Comparison of ENCODE assay signal across 8 cellular contexts in the genomic region with DNA sequence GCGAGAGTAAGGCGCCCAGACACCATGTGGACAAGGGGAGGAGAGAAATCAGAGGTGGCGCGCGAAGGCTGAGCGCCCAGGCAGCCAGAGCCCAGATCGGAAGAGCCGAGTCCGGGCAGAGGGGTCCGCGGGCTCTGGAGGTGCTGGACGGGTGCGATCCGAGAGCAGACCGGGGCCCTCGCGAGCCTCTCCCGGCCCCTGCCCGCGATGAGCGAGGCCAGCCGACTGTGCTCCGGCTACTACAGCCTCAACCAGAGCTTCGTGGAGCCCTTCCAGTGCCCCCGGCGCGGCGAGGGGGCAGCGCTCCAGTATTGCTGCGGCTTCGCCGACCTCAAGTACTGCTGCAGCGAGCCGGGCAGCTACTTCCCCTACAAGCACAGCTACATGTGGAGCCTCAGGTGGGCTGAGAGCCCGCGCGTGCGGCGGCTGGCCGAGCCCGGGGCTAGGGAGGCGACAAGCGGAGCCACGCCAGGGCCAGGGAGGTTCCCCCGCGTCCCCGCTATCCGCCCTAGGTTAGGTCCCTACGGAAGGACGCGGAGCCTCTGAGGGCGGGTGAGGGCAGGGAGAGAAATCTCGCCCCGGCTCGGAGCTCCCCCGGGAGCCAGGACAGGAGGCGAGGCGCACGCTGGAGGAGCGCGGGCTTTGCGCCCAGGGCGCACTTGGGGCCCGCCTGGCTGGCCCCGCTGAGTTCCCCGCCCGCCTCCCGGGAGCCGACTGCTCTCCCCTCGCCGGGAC. TPM values are rescaled to one million over a fixed set of nuclear protein-coding genes. Genes with fewer than 3 reads are reported as not detected.
DNase-seq lines count a peak whose midpoint lies in the region; ATAC-seq and TF ChIP-seq lines count a peak whose summit lies in the region.

A gene (plus strand): TSS at position 87 of the 735 bp plus-strand sequence. CDS start 121 bp downstream, at position 208.

- peak within 1 kb of the TSS; percentile 83 for H3K4me2 ChIP-seq in skeletal muscle satellite cell (ENCODE audit: low read length)

- POLR2A ChIA-PET in BJ (lab: Charles Lee) (no interaction called here), HEK293 (lab: Yijun Ruan, JAX) (interaction anchor here (0.6 to 0.8 kb wide), 2 partner anchors 16 to 418 kb away, joined by 3 read pairs; no protein-coding TSS in a partner anchor)

- no peak within 1 kb of the TSS for H3K9ac ChIP-seq in skeletal muscle satellite cell (ENCODE audit: low read depth, low read length)

- DNase-seq in BJ (ENCODE audit: low read depth) (no peak), WERI-Rb-1 (peak; percentile 68), glomerular visceral epithelial cell (ENCODE audit: extremely low spot score) (peak; percentile 40), AML-193 (lab: John Stamatoyannopoulos, UW) (no peak), NCI-H1436 treated with DMSO at 0.1 percent for 48 hours (lab: John Stamatoyannopoulos, UW) (no peak)

- H3K27me3 ChIP-seq in BJ (ENCODE audit: control insufficient read depth, insufficient read depth, low read length) (peaks cover 25% of the 10 kb centered on the region), WERI-Rb-1 (ENCODE audit: insufficient read depth, low read depth, severe bottlenecking) (no peaks in the 10 kb centered on the region), skeletal muscle satellite cell (ENCODE audit: control insufficient read depth, insufficient read depth, low read length) (peaks cover 72% of the 10 kb centered on the region)

- H3K4me3 ChIP-seq in BJ (ENCODE audit: low read depth, low read length) (peak within 1 kb of the TSS; percentile 10), HEK293 (ENCODE audit: low read depth, low read length) (peak within 1 kb of the TSS; percentile 33), WERI-Rb-1 (ENCODE audit: low read depth, low read length) (peak within 1 kb of the TSS; percentile 55), skeletal muscle satellite cell (ENCODE audit: low read length) (peak within 1 kb of the TSS; percentile 58)

- H3K36me3 ChIP-seq in BJ (ENCODE audit: control insufficient read depth, insufficient read depth, low read length) (no peaks in the 10 kb centered on the region), HEK293 (ENCODE audit: control insufficient read depth in 2 of 2, insufficient read depth in 1 of 2, low read length in 2 of 2) (no peaks in the 10 kb centered on the region), WERI-Rb-1 (no peaks in the 10 kb centered on the region), skeletal muscle satellite cell (ENCODE audit: insufficient read depth, low read length) (no peaks in the 10 kb centered on the region)

- H3K27ac ChIP-seq in HEK293 (ENCODE audit: extremely low read depth, low read depth, low read length) (peak within 1 kb of the TSS; percentile 45; the same call in 1 of the 2 replicates), WERI-Rb-1 (no peak within 1 kb of the TSS)

- no peak for ATAC-seq in HG03175 (IDR thresholded peaks at IDR 0.05; ENCODE audit: unreplicated experiment)

- CTCF ChIA-PET in BJ (lab: Yijun Ruan, JAX) (interaction anchor here (0.6 kb wide), 1 partner anchor 58 kb away, joined by 5 read pairs; no protein-coding TSS in a partner anchor), HEK293 (lab: Yijun Ruan, JAX) (interaction anchor here (0.7 to 0.9 kb wide), 2 partner anchors 9 to 56 kb away, joined by 3 to 4 read pairs; no protein-coding TSS in a partner anchor)

- TF ChIP-seq CTCF in BJ (IDR thresholded peaks at IDR 0.05; ENCODE audit: insufficient read depth, low read depth, low read length) (no peak), HEK293 (tag by site-specific recombination; IDR thresholded peaks at IDR 0.05) (no peak; the same call in none of the 2 replicates), WERI-Rb-1 (IDR thresholded peaks at IDR 0.05; ENCODE audit: low read depth, low read length) (no peak)

- 0 out of 2 replicates have a peak, but pooled peaks cover 3% of the 10 kb centered on the region for H3K4me1 ChIP-seq in HEK293 (ENCODE audit: control insufficient read depth, insufficient read depth, low read length)
- H3K4me1 ChIP-seq in skeletal muscle satellite cell (ENCODE audit: control insufficient read depth, insufficient read depth, low read length) = peaks cover 9% of the 10 kb centered on the region

- no peaks in the 10 kb centered on the region for H3K9me3 ChIP-seq in HEK293 (ENCODE audit: control insufficient read depth, insufficient read depth, low read depth, low read length)
- H3K9me3 ChIP-seq in WERI-Rb-1 (ENCODE audit: severe bottlenecking) = no peaks in the 10 kb centered on the region
- no peaks in the 10 kb centered on the region for H3K9me3 ChIP-seq in skeletal muscle satellite cell (replicated peaks; ENCODE audit: low read length)

TF ChIP-seq in HEK293, 187 proteins besides CTCF, POLR2A, EP300 and RAD21 (continues in another document):
- TF ChIP-seq ZNF837 (tag by site-specific recombination; IDR thresholded peaks at IDR 0.05) (no peak), REPIN1 (tag by site-specific recombination; IDR thresholded peaks at IDR 0.05; ENCODE audit: low read depth) (no peak), IKZF3 (tag by site-specific recombination; IDR thresholded peaks at IDR 0.05) (peak; percentile 38; the same call in 1 of the 2 replicates), ZNF423 (tag by site-specific recombination; IDR thresholded peaks at IDR 0.05) (0 out of 2 replicates have a peak, but pooled peaks have one; percentile 51), ZNF146 (tag by site-specific recombination; IDR thresholded peaks at IDR 0.05) (no peak), ZNF350 (tag by site-specific recombination; IDR thresholded peaks at IDR 0.05) (no peak), SCRT2 (tag by site-specific recombination; IDR thresholded peaks at IDR 0.05) (peak; percentile 99), OVOL3 (tag by site-specific recombination; IDR thresholded peaks at IDR 0.05) (no peak), SETDB1 (IDR thresholded peaks at IDR 0.05; ENCODE audit: insufficient read length, low read length) (no peak), ZNF140 (tag by site-specific recombination; IDR thresholded peaks at IDR 0.05) (no peak), ZNF169 (tag by site-specific recombination; IDR thresholded peaks at IDR 0.05) (no peak)
- TF ChIP-seq, protein P1, sequence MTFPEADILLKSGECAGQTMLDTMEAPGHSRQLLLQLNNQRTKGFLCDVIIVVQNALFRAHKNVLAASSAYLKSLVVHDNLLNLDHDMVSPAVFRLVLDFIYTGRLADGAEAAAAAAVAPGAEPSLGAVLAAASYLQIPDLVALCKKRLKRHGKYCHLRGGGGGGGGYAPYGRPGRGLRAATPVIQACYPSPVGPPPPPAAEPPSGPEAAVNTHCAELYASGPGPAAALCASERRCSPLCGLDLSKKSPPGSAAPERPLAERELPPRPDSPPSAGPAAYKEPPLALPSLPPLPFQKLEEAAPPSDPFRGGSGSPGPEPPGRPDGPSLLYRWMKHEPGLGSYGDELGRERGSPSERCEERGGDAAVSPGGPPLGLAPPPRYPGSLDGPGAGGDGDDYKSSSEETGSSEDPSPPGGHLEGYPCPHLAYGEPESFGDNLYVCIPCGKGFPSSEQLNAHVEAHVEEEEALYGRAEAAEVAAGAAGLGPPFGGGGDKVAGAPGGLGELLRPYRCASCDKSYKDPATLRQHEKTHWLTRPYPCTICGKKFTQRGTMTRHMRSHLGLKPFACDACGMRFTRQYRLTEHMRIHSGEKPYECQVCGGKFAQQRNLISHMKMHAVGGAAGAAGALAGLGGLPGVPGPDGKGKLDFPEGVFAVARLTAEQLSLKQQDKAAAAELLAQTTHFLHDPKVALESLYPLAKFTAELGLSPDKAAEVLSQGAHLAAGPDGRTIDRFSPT (tag by site-specific recombination; IDR thresholded peaks at IDR 0.05) = 0 out of 2 replicates have a peak, but pooled peaks have one; percentile 44
- TF ChIP-seq, protein P2, sequence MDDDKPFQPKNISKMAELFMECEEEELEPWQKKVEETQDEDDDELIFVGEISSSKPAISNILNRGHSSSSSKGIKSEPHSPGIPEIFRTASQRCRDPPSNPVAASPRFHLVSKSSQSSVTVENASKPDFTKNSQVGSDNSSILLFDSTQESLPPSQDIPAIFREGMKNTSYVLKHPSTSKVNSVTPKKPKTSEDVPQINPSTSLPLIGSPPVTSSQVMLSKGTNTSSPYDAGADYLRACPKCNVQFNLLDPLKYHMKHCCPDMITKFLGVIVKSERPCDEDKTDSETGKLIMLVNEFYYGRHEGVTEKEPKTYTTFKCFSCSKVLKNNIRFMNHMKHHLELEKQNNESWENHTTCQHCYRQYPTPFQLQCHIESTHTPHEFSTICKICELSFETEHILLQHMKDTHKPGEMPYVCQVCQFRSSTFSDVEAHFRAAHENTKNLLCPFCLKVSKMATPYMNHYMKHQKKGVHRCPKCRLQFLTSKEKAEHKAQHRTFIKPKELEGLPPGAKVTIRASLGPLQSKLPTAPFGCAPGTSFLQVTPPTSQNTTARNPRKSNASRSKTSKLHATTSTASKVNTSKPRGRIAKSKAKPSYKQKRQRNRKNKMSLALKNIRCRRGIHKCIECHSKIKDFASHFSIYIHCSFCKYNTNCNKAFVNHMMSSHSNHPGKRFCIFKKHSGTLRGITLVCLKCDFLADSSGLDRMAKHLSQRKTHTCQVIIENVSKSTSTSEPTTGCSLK (tag by site-specific recombination; IDR thresholded peaks at IDR 0.05) = no peak
- TF ChIP-seq, protein P3, sequence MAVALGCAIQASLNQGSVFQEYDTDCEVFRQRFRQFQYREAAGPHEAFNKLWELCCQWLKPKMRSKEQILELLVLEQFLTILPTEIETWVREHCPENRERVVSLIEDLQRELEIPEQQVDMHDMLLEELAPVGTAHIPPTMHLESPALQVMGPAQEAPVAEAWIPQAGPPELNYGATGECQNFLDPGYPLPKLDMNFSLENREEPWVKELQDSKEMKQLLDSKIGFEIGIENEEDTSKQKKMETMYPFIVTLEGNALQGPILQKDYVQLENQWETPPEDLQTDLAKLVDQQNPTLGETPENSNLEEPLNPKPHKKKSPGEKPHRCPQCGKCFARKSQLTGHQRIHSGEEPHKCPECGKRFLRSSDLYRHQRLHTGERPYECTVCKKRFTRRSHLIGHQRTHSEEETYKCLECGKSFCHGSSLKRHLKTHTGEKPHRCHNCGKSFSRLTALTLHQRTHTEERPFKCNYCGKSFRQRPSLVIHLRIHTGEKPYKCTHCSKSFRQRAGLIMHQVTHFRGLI (tag by site-specific recombination; IDR thresholded peaks at IDR 0.05) = peak; percentile 39; the same call in 1 of the 2 replicates
- TF ChIP-seq, protein P4, sequence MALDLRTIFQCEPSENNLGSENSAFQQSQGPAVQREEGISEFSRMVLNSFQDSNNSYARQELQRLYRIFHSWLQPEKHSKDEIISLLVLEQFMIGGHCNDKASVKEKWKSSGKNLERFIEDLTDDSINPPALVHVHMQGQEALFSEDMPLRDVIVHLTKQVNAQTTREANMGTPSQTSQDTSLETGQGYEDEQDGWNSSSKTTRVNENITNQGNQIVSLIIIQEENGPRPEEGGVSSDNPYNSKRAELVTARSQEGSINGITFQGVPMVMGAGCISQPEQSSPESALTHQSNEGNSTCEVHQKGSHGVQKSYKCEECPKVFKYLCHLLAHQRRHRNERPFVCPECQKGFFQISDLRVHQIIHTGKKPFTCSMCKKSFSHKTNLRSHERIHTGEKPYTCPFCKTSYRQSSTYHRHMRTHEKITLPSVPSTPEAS (tag by site-specific recombination; IDR thresholded peaks at IDR 0.05) = no peak

RNA-seq across cellular contexts. Expression of the gene that starts here (rescaled TPM):
- not detected in 2 replicates for polyA plus RNA-seq in BJ (2011; rRNA removed)
- not detected in 2 replicates for polyA minus RNA-seq in BJ (2011; rRNA and poly(A)+ RNA removed)
- total RNA-seq in skeletal muscle satellite cell (2012; rRNA removed) = not detected in 2 replicates

Comparison
In these comparisons a context has a peak if more than half of its experiments do, and no peak if none do; other contexts are left out.
1. DNase-seq: peak in WERI-Rb-1 (single experiment) and glomerular visceral epithelial cell (single experiment); none in BJ (single experiment), AML-193 (0 of 2) and NCI-H1436 treated with DMSO at 0.1 percent for 48 hours (single experiment).
2. Peak in every context shown above with its lines, with median percentiles within 50 percentile points of each other: H3K4me3 ChIP-seq.